ENCODE assay signal across 8 cellular contexts in the genomic region with DNA sequence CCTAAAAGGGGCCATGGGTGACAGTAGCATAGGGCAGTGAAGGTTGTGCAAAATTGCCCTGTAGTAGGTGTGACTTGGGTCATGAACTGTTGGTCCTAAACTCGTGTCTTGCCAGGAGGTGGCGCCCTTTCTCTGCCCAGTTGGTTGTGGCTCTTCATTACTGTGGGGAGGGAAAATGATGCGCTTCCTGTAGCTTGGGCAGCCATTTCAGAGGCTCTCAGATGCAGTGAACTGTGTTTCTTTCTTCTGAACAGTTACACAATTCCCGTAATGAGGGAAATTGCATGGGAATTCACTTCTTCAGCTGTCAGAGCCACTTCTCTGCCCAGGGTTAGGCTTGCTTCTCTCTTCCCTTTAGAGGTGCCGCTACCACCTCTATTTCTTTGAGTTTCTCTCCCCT.
DNase-seq lines count a peak whose midpoint lies in the region; ATAC-seq, FAIRE-seq and TF ChIP-seq lines count a peak whose summit lies in the region.

No MANE protein-coding gene starts in this region.

- H3K4me1 Mint-ChIP-seq in activated CD4-positive, alpha-beta memory T cell treated with anti-CD3 and anti-CD28 coated beads, Interleukin-2, amount 10 ng/mL, durations not matched to agents 7 days and 5 days: no peaks in the 10 kb centered on the region

- ATAC-seq in GM18909 (IDR thresholded peaks at IDR 0.05; ENCODE audit: poor library complexity, unreplicated experiment) (peak; percentile 87), HG03175 (IDR thresholded peaks at IDR 0.05; ENCODE audit: unreplicated experiment) (peak; percentile 91)

- CTCF ChIA-PET in activated CD4-positive, alpha-beta memory T cell treated with anti-CD3 and anti-CD28 coated beads, Interleukin-2, amount 10 ng/mL, durations not matched to agents 7 days and 5 days (lab: Charles Lee): interaction anchor here (0.6 to 1.3 kb wide), 5 partner anchors 13 to 545 kb away, joined by 3 to 4 read pairs (median 3); no protein-coding TSS in a partner anchor

- peak; percentile 48 for FAIRE-seq in D721Med (lab: Jason Lieb, UNC)

- no peak overlapping the region for H3K27ac Mint-ChIP-seq in activated CD4-positive, alpha-beta memory T cell treated with anti-CD3 and anti-CD28 coated beads, Interleukin-2, amount 10 ng/mL, durations not matched to agents 7 days and 5 days

- intact Hi-C loops in head of caudate nucleus (cut with DNase I): no loop called here

- H3K36me3 Mint-ChIP-seq in activated CD4-positive, alpha-beta memory T cell treated with anti-CD3 and anti-CD28 coated beads, Interleukin-2, amount 10 ng/mL, durations not matched to agents 7 days and 5 days (ENCODE audit: low read depth): no peaks in the 10 kb centered on the region

- H3K4me3 Mint-ChIP-seq in activated CD4-positive, alpha-beta memory T cell treated with anti-CD3 and anti-CD28 coated beads, Interleukin-2, amount 10 ng/mL, durations not matched to agents 7 days and 5 days: no peak overlapping the region

- DNase-seq in D721Med (ENCODE audit: insufficient read length, low spot score) (peak; percentile 27), NCI-H2171 (lab: John Stamatoyannopoulos, UW) (peak; percentile 65), head of caudate nucleus (peak in 41 of 42 donors; percentile 5 to 83 (median 48)), activated gamma-delta T cell treated with Interleukin-2 at 50 U/mL for 16 hours (no peak)
- DNase-seq in activated CD4-positive, alpha-beta memory T cell treated with anti-CD3 and anti-CD28 coated beads, Interleukin-2, amount 10 ng/mL, durations not matched to agents 7 days and 5 days: peak; percentile 71
- DNase-seq in stimulated activated CD4-positive, alpha-beta T cell treated with anti-CD3 and anti-CD28 coated beads, Interleukin-12 subunit alpha, Interleukin-12 subunit beta, amount 100 ng/mL, for 24 hours (ENCODE audit: low read depth in 2 of 2): peak; percentile 1 to 61

- peak; percentile 59 for TF ChIP-seq CTCF in D721Med (IDR thresholded peaks at IDR 0.05; ENCODE audit: insufficient read depth, missing control alignments)

- H3K27me3 Mint-ChIP-seq in activated CD4-positive, alpha-beta memory T cell treated with anti-CD3 and anti-CD28 coated beads, Interleukin-2, amount 10 ng/mL, durations not matched to agents 7 days and 5 days: peaks cover 6% of the 10 kb centered on the region

- POLR2A ChIA-PET in activated CD4-positive, alpha-beta memory T cell treated with anti-CD3 and anti-CD28 coated beads, Interleukin-2, amount 10 ng/mL, durations not matched to agents 7 days and 5 days (lab: Charles Lee): no interaction called here

- no peaks in the 10 kb centered on the region for H3K9me3 Mint-ChIP-seq in activated CD4-positive, alpha-beta memory T cell treated with anti-CD3 and anti-CD28 coated beads, Interleukin-2, amount 10 ng/mL, durations not matched to agents 7 days and 5 days
